1 cellular context compared by ENCODE assay signal in the genomic region with DNA sequence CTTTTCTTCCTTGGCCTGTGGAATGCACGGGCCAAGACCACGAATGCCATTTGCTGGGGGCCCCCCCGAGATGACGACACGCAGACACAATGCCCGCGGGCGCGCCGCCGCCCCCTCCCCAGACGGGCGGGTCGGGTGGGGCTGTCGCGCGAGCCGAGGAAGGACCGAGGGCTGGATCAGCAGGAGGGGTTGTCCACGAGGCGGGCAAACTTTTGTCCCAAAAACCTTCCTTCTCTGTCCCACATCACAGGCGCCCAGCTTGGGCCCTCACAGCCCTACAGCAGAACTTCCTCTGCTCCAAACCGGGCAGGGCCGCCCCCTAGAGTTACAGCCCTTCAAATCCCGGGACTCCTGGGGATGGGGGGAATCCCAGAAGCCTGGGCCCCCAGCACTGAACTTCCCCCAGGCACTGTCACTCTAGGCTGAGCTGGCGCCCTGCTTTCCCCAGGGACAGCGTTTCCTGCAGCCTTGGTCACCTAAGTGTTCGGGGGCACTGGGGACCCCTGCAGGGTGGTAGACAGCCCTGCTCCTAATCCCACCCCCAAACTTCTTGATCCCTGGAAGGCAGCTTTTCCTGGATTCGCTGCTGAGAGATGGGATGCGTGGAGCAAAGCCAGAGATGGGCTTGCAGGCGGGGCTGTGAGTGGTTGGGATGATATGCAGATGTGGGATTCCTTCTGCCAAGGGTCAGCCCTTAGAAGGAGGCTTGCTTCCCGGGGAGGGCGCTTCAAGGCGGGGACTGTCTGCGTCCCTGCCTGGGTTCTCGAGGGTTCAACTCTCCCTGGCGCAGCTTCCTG.
TF ChIP-seq lines count a peak whose summit lies in the region.

No MANE protein-coding gene starts in this region.

TF ChIP-seq in HEK293, 187 proteins besides CTCF, POLR2A, EP300 and RAD21 (continued from another document and continues in another):
- TF ChIP-seq ATF2 (tag by site-specific recombination; IDR thresholded peaks at IDR 0.05; ENCODE audit: low read depth) (no peak), ZNF747 (tag by site-specific recombination; IDR thresholded peaks at IDR 0.05) (no peak), GFI1B (tag by site-specific recombination; IDR thresholded peaks at IDR 0.05) (no peak), ZNF10 (tag by site-specific recombination; IDR thresholded peaks at IDR 0.05) (no peak), KLF7 (tag by site-specific recombination; IDR thresholded peaks at IDR 0.05; ENCODE audit: borderline replicate concordance) (no peak), GLI2 (tag by site-specific recombination; IDR thresholded peaks at IDR 0.05; ENCODE audit: borderline replicate concordance, low read depth) (no peak), ZNF391 (tag by site-specific recombination; IDR thresholded peaks at IDR 0.05; ENCODE audit: borderline replicate concordance, low read depth) (no peak), ZNF248 (tag by site-specific recombination; IDR thresholded peaks at IDR 0.05) (no peak), GLIS2 (tag by site-specific recombination; IDR thresholded peaks at IDR 0.05) (peak; percentile 68), ZNF140 (tag by site-specific recombination; IDR thresholded peaks at IDR 0.05) (no peak), ZNF221 (tag by site-specific recombination; IDR thresholded peaks at IDR 0.05; ENCODE audit: borderline replicate concordance) (no peak), GLIS1 (tag by site-specific recombination; IDR thresholded peaks at IDR 0.05) (peak; percentile 79), ZNF2 (tag by site-specific recombination; IDR thresholded peaks at IDR 0.05) (no peak), ZIC2 (tag by site-specific recombination; IDR thresholded peaks at IDR 0.05) (peak; percentile 57; the same call in 1 of the 2 replicates), ZNF341 (tag by site-specific recombination; IDR thresholded peaks at IDR 0.05; ENCODE audit: low read depth) (no peak), SP2 (tag by site-specific recombination; IDR thresholded peaks at IDR 0.05) (peak; percentile 49), ZNF777 (tag by site-specific recombination; IDR thresholded peaks at IDR 0.05; ENCODE audit: borderline replicate concordance) (no peak), ZNF24 (tag by site-specific recombination; IDR thresholded peaks at IDR 0.05) (no peak), ZNF211 (tag by site-specific recombination; IDR thresholded peaks at IDR 0.05; ENCODE audit: low read depth) (no peak), PATZ1 (tag by site-specific recombination; IDR thresholded peaks at IDR 0.05) (peak; percentile 78), ZNF510 (tag by site-specific recombination; IDR thresholded peaks at IDR 0.05; ENCODE audit: insufficient replicate concordance) (no peak), ZBTB20 (tag by site-specific recombination; IDR thresholded peaks at IDR 0.05) (0 out of 2 replicates have a peak, but pooled peaks have one; percentile 19), ZNF175 (tag by site-specific recombination; IDR thresholded peaks at IDR 0.05) (no peak), ZNF660 (tag by site-specific recombination; IDR thresholded peaks at IDR 0.05) (no peak), ZNF335 (tag by site-specific recombination; conservative IDR thresholded peaks at IDR 0.05) (peak; percentile 47; the same call in 1 of the 2 replicates), ZNF274 (IDR thresholded peaks at IDR 0.05; ENCODE audit: low read length) (no peak), ZNF274 (tag by site-specific recombination; IDR thresholded peaks at IDR 0.05; ENCODE audit: borderline replicate concordance) (no peak), ZNF514 (tag by site-specific recombination; IDR thresholded peaks at IDR 0.05) (no peak), ZNF571 (tag by site-specific recombination; IDR thresholded peaks at IDR 0.05) (no peak), INSM2 (tag by site-specific recombination; IDR thresholded peaks at IDR 0.05) (no peak), MEIS1 (CRISPR knock-in tag; IDR thresholded peaks at IDR 0.05; ENCODE audit: borderline replicate concordance) (no peak), ZBTB8A (tag by site-specific recombination; IDR thresholded peaks at IDR 0.05) (peak; percentile 55), PRDM2 (tag by site-specific recombination; IDR thresholded peaks at IDR 0.05; ENCODE audit: borderline replicate concordance) (no peak), SETDB1 (IDR thresholded peaks at IDR 0.05; ENCODE audit: insufficient read length, low read length) (no peak)
- TF ChIP-seq, protein P1, sequence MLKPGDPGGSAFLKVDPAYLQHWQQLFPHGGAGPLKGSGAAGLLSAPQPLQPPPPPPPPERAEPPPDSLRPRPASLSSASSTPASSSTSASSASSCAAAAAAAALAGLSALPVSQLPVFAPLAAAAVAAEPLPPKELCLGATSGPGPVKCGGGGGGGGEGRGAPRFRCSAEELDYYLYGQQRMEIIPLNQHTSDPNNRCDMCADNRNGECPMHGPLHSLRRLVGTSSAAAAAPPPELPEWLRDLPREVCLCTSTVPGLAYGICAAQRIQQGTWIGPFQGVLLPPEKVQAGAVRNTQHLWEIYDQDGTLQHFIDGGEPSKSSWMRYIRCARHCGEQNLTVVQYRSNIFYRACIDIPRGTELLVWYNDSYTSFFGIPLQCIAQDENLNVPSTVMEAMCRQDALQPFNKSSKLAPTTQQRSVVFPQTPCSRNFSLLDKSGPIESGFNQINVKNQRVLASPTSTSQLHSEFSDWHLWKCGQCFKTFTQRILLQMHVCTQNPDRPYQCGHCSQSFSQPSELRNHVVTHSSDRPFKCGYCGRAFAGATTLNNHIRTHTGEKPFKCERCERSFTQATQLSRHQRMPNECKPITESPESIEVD (tag by site-specific recombination; IDR thresholded peaks at IDR 0.05) = no peak
- TF ChIP-seq, protein P2, sequence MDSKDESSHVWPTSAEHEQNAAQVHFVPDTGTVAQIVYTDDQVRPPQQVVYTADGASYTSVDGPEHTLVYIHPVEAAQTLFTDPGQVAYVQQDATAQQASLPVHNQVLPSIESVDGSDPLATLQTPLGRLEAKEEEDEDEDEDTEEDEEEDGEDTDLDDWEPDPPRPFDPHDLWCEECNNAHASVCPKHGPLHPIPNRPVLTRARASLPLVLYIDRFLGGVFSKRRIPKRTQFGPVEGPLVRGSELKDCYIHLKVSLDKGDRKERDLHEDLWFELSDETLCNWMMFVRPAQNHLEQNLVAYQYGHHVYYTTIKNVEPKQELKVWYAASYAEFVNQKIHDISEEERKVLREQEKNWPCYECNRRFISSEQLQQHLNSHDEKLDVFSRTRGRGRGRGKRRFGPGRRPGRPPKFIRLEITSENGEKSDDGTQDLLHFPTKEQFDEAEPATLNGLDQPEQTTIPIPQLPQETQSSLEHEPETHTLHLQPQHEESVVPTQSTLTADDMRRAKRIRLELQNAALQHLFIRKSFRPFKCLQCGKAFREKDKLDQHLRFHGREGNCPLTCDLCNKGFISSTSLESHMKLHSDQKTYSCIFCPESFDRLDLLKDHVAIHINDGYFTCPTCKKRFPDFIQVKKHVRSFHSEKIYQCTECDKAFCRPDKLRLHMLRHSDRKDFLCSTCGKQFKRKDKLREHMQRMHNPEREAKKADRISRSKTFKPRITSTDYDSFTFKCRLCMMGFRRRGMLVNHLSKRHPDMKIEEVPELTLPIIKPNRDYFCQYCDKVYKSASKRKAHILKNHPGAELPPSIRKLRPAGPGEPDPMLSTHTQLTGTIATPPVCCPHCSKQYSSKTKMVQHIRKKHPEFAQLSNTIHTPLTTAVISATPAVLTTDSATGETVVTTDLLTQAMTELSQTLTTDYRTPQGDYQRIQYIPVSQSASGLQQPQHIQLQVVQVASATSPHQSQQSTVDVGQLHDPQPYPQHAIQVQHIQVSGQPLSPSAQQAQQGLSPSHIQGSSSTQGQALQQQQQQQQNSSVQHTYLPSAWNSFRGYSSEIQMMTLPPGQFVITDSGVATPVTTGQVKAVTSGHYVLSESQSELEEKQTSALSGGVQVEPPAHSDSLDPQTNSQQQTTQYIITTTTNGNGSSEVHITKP (tag by site-specific recombination; IDR thresholded peaks at IDR 0.05) = peak; percentile 25; the same call in 1 of the 2 replicates
- TF ChIP-seq, protein P3, sequence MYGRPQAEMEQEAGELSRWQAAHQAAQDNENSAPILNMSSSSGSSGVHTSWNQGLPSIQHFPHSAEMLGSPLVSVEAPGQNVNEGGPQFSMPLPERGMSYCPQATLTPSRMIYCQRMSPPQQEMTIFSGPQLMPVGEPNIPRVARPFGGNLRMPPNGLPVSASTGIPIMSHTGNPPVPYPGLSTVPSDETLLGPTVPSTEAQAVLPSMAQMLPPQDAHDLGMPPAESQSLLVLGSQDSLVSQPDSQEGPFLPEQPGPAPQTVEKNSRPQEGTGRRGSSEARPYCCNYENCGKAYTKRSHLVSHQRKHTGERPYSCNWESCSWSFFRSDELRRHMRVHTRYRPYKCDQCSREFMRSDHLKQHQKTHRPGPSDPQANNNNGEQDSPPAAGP (tag by site-specific recombination; IDR thresholded peaks at IDR 0.05) = no peak
- TF ChIP-seq, protein P4, sequence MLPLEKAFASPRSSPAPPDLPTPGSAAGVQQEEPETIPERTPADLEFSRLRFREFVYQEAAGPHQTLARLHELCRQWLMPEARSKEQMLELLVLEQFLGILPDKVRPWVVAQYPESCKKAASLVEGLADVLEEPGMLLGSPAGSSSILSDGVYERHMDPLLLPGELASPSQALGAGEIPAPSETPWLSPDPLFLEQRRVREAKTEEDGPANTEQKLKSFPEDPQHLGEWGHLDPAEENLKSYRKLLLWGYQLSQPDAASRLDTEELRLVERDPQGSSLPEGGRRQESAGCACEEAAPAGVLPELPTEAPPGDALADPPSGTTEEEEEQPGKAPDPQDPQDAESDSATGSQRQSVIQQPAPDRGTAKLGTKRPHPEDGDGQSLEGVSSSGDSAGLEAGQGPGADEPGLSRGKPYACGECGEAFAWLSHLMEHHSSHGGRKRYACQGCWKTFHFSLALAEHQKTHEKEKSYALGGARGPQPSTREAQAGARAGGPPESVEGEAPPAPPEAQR (tag by site-specific recombination; IDR thresholded peaks at IDR 0.05) = no peak
